In genomic region chr1:153783233-153784190, GRCh38 we compare ENCODE assay signal across 1 cellular context.
A peak's percentile ranks its signal among the peaks of the same experiment; 100 is the strongest.
TF ChIP-seq lines count a peak whose summit lies in the region.

No MANE protein-coding gene starts in this region.

TF ChIP-seq in HepG2, 621 proteins besides CTCF, POLR2A, EP300 and RAD21 (continued from another document and continues in another):
- peak; percentile 55; the same call in 1 of the 2 replicates for TF ChIP-seq ZNF710 (CRISPR knock-in tag; IDR thresholded peaks at IDR 0.05; ENCODE audit: borderline replicate concordance)
- peak; percentile 62; the same call in 1 of the 2 replicates for TF ChIP-seq ARNT2 (CRISPR knock-in tag; IDR thresholded peaks at IDR 0.05; ENCODE audit: low read depth)
- no peak for TF ChIP-seq NFE2L2 (IDR thresholded peaks at IDR 0.05; ENCODE audit: low read length)
- TF ChIP-seq POLR2AphosphoS5 (IDR thresholded peaks at IDR 0.05; ENCODE audit: low read depth, low read length): peak; percentile 96
- peak; percentile 73 for TF ChIP-seq TARDBP (CRISPR knock-in tag; IDR thresholded peaks at IDR 0.05)
- no peak; the same call in 1 of the 2 replicates for TF ChIP-seq NCOA2 (CRISPR knock-in tag; IDR thresholded peaks at IDR 0.05)
- TF ChIP-seq ZNF460 (CRISPR knock-in tag; IDR thresholded peaks at IDR 0.05; ENCODE audit: borderline replicate concordance): no peak
- TF ChIP-seq ZNF282 (IDR thresholded peaks at IDR 0.05; ENCODE audit: partially characterized antibody): no peak
- TF ChIP-seq, protein P1, sequence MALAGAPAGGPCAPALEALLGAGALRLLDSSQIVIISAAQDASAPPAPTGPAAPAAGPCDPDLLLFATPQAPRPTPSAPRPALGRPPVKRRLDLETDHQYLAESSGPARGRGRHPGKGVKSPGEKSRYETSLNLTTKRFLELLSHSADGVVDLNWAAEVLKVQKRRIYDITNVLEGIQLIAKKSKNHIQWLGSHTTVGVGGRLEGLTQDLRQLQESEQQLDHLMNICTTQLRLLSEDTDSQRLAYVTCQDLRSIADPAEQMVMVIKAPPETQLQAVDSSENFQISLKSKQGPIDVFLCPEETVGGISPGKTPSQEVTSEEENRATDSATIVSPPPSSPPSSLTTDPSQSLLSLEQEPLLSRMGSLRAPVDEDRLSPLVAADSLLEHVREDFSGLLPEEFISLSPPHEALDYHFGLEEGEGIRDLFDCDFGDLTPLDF (CRISPR knock-in tag; IDR thresholded peaks at IDR 0.05): peak; percentile 82; the same call in 1 of the 2 replicates
- TF ChIP-seq ZNF577 (CRISPR knock-in tag; IDR thresholded peaks at IDR 0.05; ENCODE audit: borderline replicate concordance, low read depth): no peak
- TF ChIP-seq TFE3 (CRISPR knock-in tag; IDR thresholded peaks at IDR 0.05): 0 out of 2 replicates have a peak, but pooled peaks have one; percentile 24
- 0 out of 2 replicates have a peak, but pooled peaks have one; percentile 37 for TF ChIP-seq ISX (CRISPR knock-in tag; conservative IDR thresholded peaks at IDR 0.05)
- TF ChIP-seq MBD4 (IDR thresholded peaks at IDR 0.05; ENCODE audit: borderline replicate concordance, low read length): no peak
- no peak for TF ChIP-seq ZNF180 (CRISPR knock-in tag; IDR thresholded peaks at IDR 0.05; ENCODE audit: borderline replicate concordance, low read depth)
- no peak for TF ChIP-seq CEBPB (IDR thresholded peaks at IDR 0.05; ENCODE audit: borderline replicate concordance, low read depth, low read length)
- TF ChIP-seq ZNF331 (CRISPR knock-in tag; IDR thresholded peaks at IDR 0.05): peak; percentile 50; the same call in 1 of the 2 replicates
- peak; percentile 69 for TF ChIP-seq ZNF768 (CRISPR knock-in tag; IDR thresholded peaks at IDR 0.05)
- TF ChIP-seq KLF12 (CRISPR knock-in tag; IDR thresholded peaks at IDR 0.05; ENCODE audit: borderline replicate concordance): 0 out of 2 replicates have a peak, but pooled peaks have one; percentile 43
- TF ChIP-seq ZNF850 (CRISPR knock-in tag; conservative IDR thresholded peaks at IDR 0.05): no peak
- TF ChIP-seq TOPORS (CRISPR knock-in tag; IDR thresholded peaks at IDR 0.05): peak; percentile 79
- TF ChIP-seq ARNTL (CRISPR knock-in tag; IDR thresholded peaks at IDR 0.05): peak; percentile 32; the same call in 1 of the 2 replicates
- no peak for TF ChIP-seq ZNF691 (CRISPR knock-in tag; IDR thresholded peaks at IDR 0.05; ENCODE audit: borderline replicate concordance, low read depth)
- no peak for TF ChIP-seq TEAD2 (CRISPR knock-in tag; IDR thresholded peaks at IDR 0.05)
- TF ChIP-seq, protein P2, sequence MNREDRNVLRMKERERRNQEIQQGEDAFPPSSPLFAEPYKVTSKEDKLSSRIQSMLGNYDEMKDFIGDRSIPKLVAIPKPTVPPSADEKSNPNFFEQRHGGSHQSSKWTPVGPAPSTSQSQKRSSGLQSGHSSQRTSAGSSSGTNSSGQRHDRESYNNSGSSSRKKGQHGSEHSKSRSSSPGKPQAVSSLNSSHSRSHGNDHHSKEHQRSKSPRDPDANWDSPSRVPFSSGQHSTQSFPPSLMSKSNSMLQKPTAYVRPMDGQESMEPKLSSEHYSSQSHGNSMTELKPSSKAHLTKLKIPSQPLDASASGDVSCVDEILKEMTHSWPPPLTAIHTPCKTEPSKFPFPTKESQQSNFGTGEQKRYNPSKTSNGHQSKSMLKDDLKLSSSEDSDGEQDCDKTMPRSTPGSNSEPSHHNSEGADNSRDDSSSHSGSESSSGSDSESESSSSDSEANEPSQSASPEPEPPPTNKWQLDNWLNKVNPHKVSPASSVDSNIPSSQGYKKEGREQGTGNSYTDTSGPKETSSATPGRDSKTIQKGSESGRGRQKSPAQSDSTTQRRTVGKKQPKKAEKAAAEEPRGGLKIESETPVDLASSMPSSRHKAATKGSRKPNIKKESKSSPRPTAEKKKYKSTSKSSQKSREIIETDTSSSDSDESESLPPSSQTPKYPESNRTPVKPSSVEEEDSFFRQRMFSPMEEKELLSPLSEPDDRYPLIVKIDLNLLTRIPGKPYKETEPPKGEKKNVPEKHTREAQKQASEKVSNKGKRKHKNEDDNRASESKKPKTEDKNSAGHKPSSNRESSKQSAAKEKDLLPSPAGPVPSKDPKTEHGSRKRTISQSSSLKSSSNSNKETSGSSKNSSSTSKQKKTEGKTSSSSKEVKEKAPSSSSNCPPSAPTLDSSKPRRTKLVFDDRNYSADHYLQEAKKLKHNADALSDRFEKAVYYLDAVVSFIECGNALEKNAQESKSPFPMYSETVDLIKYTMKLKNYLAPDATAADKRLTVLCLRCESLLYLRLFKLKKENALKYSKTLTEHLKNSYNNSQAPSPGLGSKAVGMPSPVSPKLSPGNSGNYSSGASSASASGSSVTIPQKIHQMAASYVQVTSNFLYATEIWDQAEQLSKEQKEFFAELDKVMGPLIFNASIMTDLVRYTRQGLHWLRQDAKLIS (CRISPR knock-in tag; IDR thresholded peaks at IDR 0.05): no peak
- peak; percentile 98 for TF ChIP-seq ZNF136 (CRISPR knock-in tag; IDR thresholded peaks at IDR 0.05; ENCODE audit: low read depth)
- TF ChIP-seq ZNF562 (CRISPR knock-in tag; IDR thresholded peaks at IDR 0.05; ENCODE audit: borderline replicate concordance): no peak
- TF ChIP-seq CENPX (CRISPR knock-in tag; IDR thresholded peaks at IDR 0.05): no peak
- TF ChIP-seq ZNF772 (CRISPR knock-in tag; IDR thresholded peaks at IDR 0.05): peak; percentile 69; the same call in 1 of the 2 replicates
- TF ChIP-seq GABPA (IDR thresholded peaks at IDR 0.05; ENCODE audit: low read depth, low read length): no peak; the same call in 1 of the 2 replicates
- peak; percentile 67 for TF ChIP-seq GABPA (CRISPR knock-in tag; IDR thresholded peaks at IDR 0.05; ENCODE audit: low read depth)
- 0 out of 2 replicates have a peak, but pooled peaks have one; percentile 30 for TF ChIP-seq ZNF510 (CRISPR knock-in tag; IDR thresholded peaks at IDR 0.05; ENCODE audit: low read depth)
- TF ChIP-seq STAG1 (CRISPR knock-in tag; IDR thresholded peaks at IDR 0.05): no peak
- TF ChIP-seq CREM (IDR thresholded peaks at IDR 0.05): no peak
- TF ChIP-seq CREM (CRISPR knock-in tag; IDR thresholded peaks at IDR 0.05): no peak
- no peak for TF ChIP-seq TBL1XR1 (IDR thresholded peaks at IDR 0.05; ENCODE audit: borderline replicate concordance, low read length, partially characterized antibody)
- no peak for TF ChIP-seq NFIC (IDR thresholded peaks at IDR 0.05; ENCODE audit: low read length)
- TF ChIP-seq, protein P3, sequence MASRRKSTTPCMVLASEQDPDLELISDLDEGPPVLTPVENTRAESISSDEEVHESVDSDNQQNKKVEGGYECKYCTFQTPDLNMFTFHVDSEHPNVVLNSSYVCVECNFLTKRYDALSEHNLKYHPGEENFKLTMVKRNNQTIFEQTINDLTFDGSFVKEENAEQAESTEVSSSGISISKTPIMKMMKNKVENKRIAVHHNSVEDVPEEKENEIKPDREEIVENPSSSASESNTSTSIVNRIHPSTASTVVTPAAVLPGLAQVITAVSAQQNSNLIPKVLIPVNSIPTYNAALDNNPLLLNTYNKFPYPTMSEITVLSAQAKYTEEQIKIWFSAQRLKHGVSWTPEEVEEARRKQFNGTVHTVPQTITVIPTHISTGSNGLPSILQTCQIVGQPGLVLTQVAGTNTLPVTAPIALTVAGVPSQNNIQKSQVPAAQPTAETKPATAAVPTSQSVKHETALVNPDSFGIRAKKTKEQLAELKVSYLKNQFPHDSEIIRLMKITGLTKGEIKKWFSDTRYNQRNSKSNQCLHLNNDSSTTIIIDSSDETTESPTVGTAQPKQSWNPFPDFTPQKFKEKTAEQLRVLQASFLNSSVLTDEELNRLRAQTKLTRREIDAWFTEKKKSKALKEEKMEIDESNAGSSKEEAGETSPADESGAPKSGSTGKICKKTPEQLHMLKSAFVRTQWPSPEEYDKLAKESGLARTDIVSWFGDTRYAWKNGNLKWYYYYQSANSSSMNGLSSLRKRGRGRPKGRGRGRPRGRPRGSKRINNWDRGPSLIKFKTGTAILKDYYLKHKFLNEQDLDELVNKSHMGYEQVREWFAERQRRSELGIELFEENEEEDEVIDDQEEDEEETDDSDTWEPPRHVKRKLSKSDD (CRISPR knock-in tag; IDR thresholded peaks at IDR 0.05; ENCODE audit: low read depth): no peak
- no peak for TF ChIP-seq ZBTB8A (CRISPR knock-in tag; IDR thresholded peaks at IDR 0.05; ENCODE audit: borderline replicate concordance, low read depth)
- peak; percentile 57; the same call in 1 of the 2 replicates for TF ChIP-seq PPARG (CRISPR knock-in tag; conservative IDR thresholded peaks at IDR 0.05)
- no peak for TF ChIP-seq ZIK1 (CRISPR knock-in tag; IDR thresholded peaks at IDR 0.05; ENCODE audit: borderline replicate concordance, low read depth)
- peak; percentile 65 for TF ChIP-seq POGZ (CRISPR knock-in tag; IDR thresholded peaks at IDR 0.05)
- no peak for TF ChIP-seq ZKSCAN8 (CRISPR knock-in tag; IDR thresholded peaks at IDR 0.05; ENCODE audit: borderline replicate concordance)
- TF ChIP-seq, protein P4, sequence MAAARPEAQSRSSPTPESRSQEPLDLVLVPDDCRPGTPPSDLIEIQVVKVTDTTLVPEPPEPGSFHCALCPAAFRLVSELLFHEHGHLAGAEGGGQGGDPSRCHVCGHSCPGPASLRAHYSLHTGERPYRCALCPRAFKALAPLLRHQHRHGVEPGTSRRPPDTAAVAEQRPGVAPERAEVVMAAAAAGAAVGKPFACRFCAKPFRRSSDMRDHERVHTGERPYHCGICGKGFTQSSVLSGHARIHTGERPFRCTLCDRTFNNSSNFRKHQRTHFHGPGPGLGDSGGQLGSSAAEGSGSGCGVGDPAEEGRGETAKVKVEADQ (CRISPR knock-in tag; IDR thresholded peaks at IDR 0.05; ENCODE audit: borderline replicate concordance): peak; percentile 89; the same call in 1 of the 2 replicates
- TF ChIP-seq, protein P5, sequence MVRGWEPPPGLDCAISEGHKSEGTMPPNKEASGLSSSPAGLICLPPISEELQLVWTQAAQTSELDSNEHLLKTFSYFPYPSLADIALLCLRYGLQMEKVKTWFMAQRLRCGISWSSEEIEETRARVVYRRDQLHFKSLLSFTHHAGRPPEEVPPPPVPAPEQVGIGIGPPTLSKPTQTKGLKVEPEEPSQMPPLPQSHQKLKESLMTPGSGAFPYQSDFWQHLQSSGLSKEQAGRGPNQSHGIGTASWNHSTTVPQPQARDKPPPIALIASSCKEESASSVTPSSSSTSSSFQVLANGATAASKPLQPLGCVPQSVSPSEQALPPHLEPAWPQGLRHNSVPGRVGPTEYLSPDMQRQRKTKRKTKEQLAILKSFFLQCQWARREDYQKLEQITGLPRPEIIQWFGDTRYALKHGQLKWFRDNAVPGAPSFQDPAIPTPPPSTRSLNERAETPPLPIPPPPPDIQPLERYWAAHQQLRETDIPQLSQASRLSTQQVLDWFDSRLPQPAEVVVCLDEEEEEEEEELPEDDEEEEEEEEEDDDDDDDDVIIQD (CRISPR knock-in tag; IDR thresholded peaks at IDR 0.05; ENCODE audit: low read depth): no peak
- TF ChIP-seq, protein P6, sequence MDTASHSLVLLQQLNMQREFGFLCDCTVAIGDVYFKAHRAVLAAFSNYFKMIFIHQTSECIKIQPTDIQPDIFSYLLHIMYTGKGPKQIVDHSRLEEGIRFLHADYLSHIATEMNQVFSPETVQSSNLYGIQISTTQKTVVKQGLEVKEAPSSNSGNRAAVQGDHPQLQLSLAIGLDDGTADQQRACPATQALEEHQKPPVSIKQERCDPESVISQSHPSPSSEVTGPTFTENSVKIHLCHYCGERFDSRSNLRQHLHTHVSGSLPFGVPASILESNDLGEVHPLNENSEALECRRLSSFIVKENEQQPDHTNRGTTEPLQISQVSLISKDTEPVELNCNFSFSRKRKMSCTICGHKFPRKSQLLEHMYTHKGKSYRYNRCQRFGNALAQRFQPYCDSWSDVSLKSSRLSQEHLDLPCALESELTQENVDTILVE (CRISPR knock-in tag; IDR thresholded peaks at IDR 0.05): peak; percentile 84
- no peak for TF ChIP-seq MAFK (conservative IDR thresholded peaks at IDR 0.05 in 1 of 2, IDR thresholded peaks at IDR 0.05 in 1 of 2; ENCODE audit: low read length in 2 of 2)
- TF ChIP-seq ZFP36 (IDR thresholded peaks at IDR 0.05; ENCODE audit: borderline replicate concordance, low read depth, low read length, partially characterized antibody): no peak
- TF ChIP-seq HNRNPL (IDR thresholded peaks at IDR 0.05; ENCODE audit: low read depth, low read length): 0 out of 2 replicates have a peak, but pooled peaks have one; percentile 33
- TF ChIP-seq ZNF33A (CRISPR knock-in tag; IDR thresholded peaks at IDR 0.05; ENCODE audit: borderline replicate concordance): no peak
- TF ChIP-seq ZNF484 (CRISPR knock-in tag; IDR thresholded peaks at IDR 0.05; ENCODE audit: borderline replicate concordance, low read depth): no peak
- no peak for TF ChIP-seq NR2F1 (CRISPR knock-in tag; IDR thresholded peaks at IDR 0.05)
- no peak for TF ChIP-seq RFX5 (IDR thresholded peaks at IDR 0.05; ENCODE audit: low read depth, low read length)
- TF ChIP-seq NR0B2 (CRISPR knock-in tag; IDR thresholded peaks at IDR 0.05): no peak; the same call in 1 of the 2 replicates
